ENCODE assay signal across 18 cellular contexts in genomic region chr16:85430523-85431381, GRCh38.
DNase-seq lines count a peak whose midpoint lies in the region; ATAC-seq, FAIRE-seq and TF ChIP-seq lines count a peak whose summit lies in the region.
"Had no signal": no experiment of that assay in that cellular context is flagged by ENCODE, and none has a peak within 500 bp of the region (broad histone marks: within the 10 kb centered on the region; RNA-seq: fewer than 3 reads in every experiment).

No MANE protein-coding gene starts in this region.

- H3K4me3 ChIP-seq in pancreas, result no peak overlapping the region
- H3K4me3 ChIP-seq: thoracic aorta had no signal

- H3K9ac ChIP-seq in H9 (ENCODE audit: extremely low read depth, insufficient read length, low read length), result no peak overlapping the region

- no peak overlapping the region for H3K4me2 ChIP-seq in H9 (ENCODE audit: insufficient read depth, insufficient read length, low read length)

- no CpG with 5 or more reads among the region's 37 CpGs for WGBS in H9 (ENCODE audit: extremely low coverage, insufficient read length, low lambda C conversion rate)
- 72 to 75% methylated on average over 36 to 37 of the region's 37 CpGs for WGBS in pancreas, 2 donors

- H3K23ac ChIP-seq in H9 (ENCODE audit: insufficient read length, low read depth, low read length), result no peak overlapping the region

- H3K14ac ChIP-seq in H9 (ENCODE audit: insufficient read depth, low read length), result no peak overlapping the region; the same call in 1 of the 2 replicates

- H3T11ph ChIP-seq in H9 (ENCODE audit: low read length), result no peak overlapping the region

- TF ChIP-seq CTCF in D721Med (IDR thresholded peaks at IDR 0.05; ENCODE audit: insufficient read depth, missing control alignments), result peak; percentile 25
- TF ChIP-seq CTCF in H9 (conservative IDR thresholded peaks at IDR 0.05), result 0 out of 3 replicates have a peak, but pooled peaks have one; percentile 14
- no peak for TF ChIP-seq CTCF in pancreas (IDR thresholded peaks at IDR 0.05)

- no peaks in the 10 kb centered on the region for H4K20me1 ChIP-seq in H9 (ENCODE audit: control insufficient read depth, insufficient read depth, insufficient read length)

- H3K27ac ChIP-seq in H9 (ENCODE audit: insufficient read length, low read depth, low read length) (no peak overlapping the region), pancreas (no peak overlapping the region)
- H3K27ac ChIP-seq: thoracic aorta had no signal

- no peaks in the 10 kb centered on the region for H3K23me2 ChIP-seq in H9 (ENCODE audit: insufficient read length, low read depth, low read length, poor library complexity, severe bottlenecking)

- no peaks in the 10 kb centered on the region for H3K79me2 ChIP-seq in H9 (ENCODE audit: insufficient read depth, low read length)

- no peaks in the 10 kb centered on the region for H3K9me3 Mint-ChIP-seq in H9
- H3K9me3 Mint-ChIP-seq: T-cell had no signal

- no peak overlapping the region for H3K4me3 Mint-ChIP-seq in H9
- H3K4me3 Mint-ChIP-seq: B cell, T-cell had no signal

- H2AFZ ChIP-seq in H9 (ENCODE audit: low read length), result no peak overlapping the region

- H3K79me1 ChIP-seq in H9 (ENCODE audit: insufficient read depth, low read depth, low read length, poor library complexity, severe bottlenecking), result no peaks in the 10 kb centered on the region

- H3K4ac ChIP-seq in H9 (ENCODE audit: low read depth, low read length), result no peak overlapping the region

- FAIRE-seq in D721Med (lab: Jason Lieb, UNC) (no peak), pancreas (lab: Jason Lieb, UNC) (no peak)
- FAIRE-seq: small intestine had no signal

- H3K27me3 ChIP-seq in H9 (ENCODE audit: insufficient read depth, low read length) (no peaks in the 10 kb centered on the region), pancreas (no peaks in the 10 kb centered on the region)

- no peak overlapping the region for H2BK12ac ChIP-seq in H9 (ENCODE audit: insufficient read length, low read depth, low read length)

- H2AK5ac ChIP-seq in H9 (ENCODE audit: insufficient read length, low read length), result no peak overlapping the region

- no peaks in the 10 kb centered on the region for H3K36me3 ChIP-seq in pancreas
- H3K36me3 ChIP-seq: thoracic aorta had no signal

- peak in 1 of 4 donors; percentile 28 for ATAC-seq in pancreas
- ATAC-seq in HG03571 (IDR thresholded peaks at IDR 0.05; ENCODE audit: unreplicated experiment), result no peak
- ATAC-seq: T-cell had no signal

- H4K91ac ChIP-seq in H9 (ENCODE audit: insufficient read length, low read depth, low read length), result no peak overlapping the region

- no peak overlapping the region for H3K27ac Mint-ChIP-seq in H9
- H3K27ac Mint-ChIP-seq: B cell, T-cell had no signal

- no peak overlapping the region for H3K56ac ChIP-seq in H9 (ENCODE audit: insufficient read length, low read depth, low read length)

- H3K4me1 Mint-ChIP-seq in H9, result peaks cover 7 to 25% of the 10 kb centered on the region in 2 experiments
- H3K4me1 Mint-ChIP-seq: B cell, T-cell had no signal

- H3K9me3 ChIP-seq in H9 (ENCODE audit: control insufficient read depth, low read depth, low read length) (no peaks in the 10 kb centered on the region), pancreas (no peaks in the 10 kb centered on the region)
- H3K9me3 ChIP-seq: thoracic aorta had no signal

- no peak overlapping the region for H2BK20ac ChIP-seq in H9 (ENCODE audit: low read depth, low read length, poor library complexity, severe bottlenecking)

- no peak overlapping the region for H2BK5ac ChIP-seq in H9 (ENCODE audit: insufficient read length, low read length)

- no peaks in the 10 kb centered on the region for H3K36me3 Mint-ChIP-seq in H9 (ENCODE audit: insufficient read depth in 1 of 3, low read depth in 3 of 3)
- H3K36me3 Mint-ChIP-seq: T-cell had no signal

- H4K5ac ChIP-seq in H9 (ENCODE audit: insufficient read length, low read depth, low read length), result no peak overlapping the region

- DNase-seq in D721Med (ENCODE audit: insufficient read length, low spot score) (no peak), H9 (no peak), cardiac septum (ENCODE audit: low spot score) (peak; percentile 72), pancreas (peak; percentile 6 to 83 (median 36)), HPDE6-E6E7 (ENCODE audit: extremely low spot score) (no peak), NCI-H128 (lab: John Stamatoyannopoulos, UW; ENCODE audit: unreplicated experiment) (no peak)
- DNase-seq: activated naive CD4-positive, alpha-beta T cell; DMS53; erythroblast; MV-4-11; NCI-H2081 treated with DMSO at 0.1 percent for 48 hours; NCI-H774; occipital lobe; small intestine; T-cell had no signal

- H2BK120ac ChIP-seq in H9 (ENCODE audit: low read depth, low read length, poor library complexity, severe bottlenecking), result no peak overlapping the region

- H2BK15ac ChIP-seq in H9 (ENCODE audit: low read depth, low read length), result no peak overlapping the region

- no peak overlapping the region for H4K8ac ChIP-seq in H9 (replicated peaks; ENCODE audit: insufficient read length, low read depth, low read length)

- no peak overlapping the region for H3K18ac ChIP-seq in H9 (ENCODE audit: insufficient read length, low read depth, low read length)

- H3K4me1 ChIP-seq in H9 (ENCODE audit: insufficient read depth, low read length) (peaks cover 2% of the 10 kb centered on the region), pancreas (no peaks in the 10 kb centered on the region)

- intact Hi-C loops in cardiac septum (cut with DNase I) (no loop called here), pancreas (cut with DNase I) (loop anchor here in 1 of 3 donors (10.0 kb wide), 1 partner anchor 174 kb away; no protein-coding TSS in a partner anchor)

- H3K27me3 Mint-ChIP-seq in H9 (ENCODE audit: low read depth), result peaks cover 5% of the 10 kb centered on the region; the same call in 1 of the 2 replicates

Comparison
In these comparisons a context has a peak if more than half of its experiments do, and no peak if none do; other contexts are left out.
1. DNase-seq: peak in cardiac septum (single experiment) and pancreas (6 of 6); none in D721Med (single experiment), H9 (single experiment), HPDE6-E6E7 (single experiment) and NCI-H128 (single experiment).
2. CTCF ChIP-seq: peak in D721Med (single experiment) and H9 (single experiment); none in pancreas (0 of 4).